ENCODE assay signal across 14 cellular contexts in genomic region chr3:124276863-124277515, GRCh38.
DNase-seq lines count a peak whose midpoint lies in the region; ATAC-seq, FAIRE-seq and TF ChIP-seq lines count a peak whose summit lies in the region.
"Had no signal": no experiment of that assay in that cellular context is flagged by ENCODE, and none has a peak within 500 bp of the region (broad histone marks: within the 10 kb centered on the region; RNA-seq: fewer than 3 reads in every experiment).

No MANE protein-coding gene starts in this region.

- in situ Hi-C loops in HepG2 (cut with HindIII; ENCODE audit: extremely low pct_ligation_motif_present, low pct_unique_long_range_greater_than_20kb) = no loop called here

- CTCF ChIA-PET in HepG2 (lab: Yijun Ruan, JAX; ENCODE audit: low intra/inter-chr PET ratio, low total read pairs) (no interaction called here), RWPE1 (lab: Yijun Ruan, JAX) (no interaction called here)

- H3K4me1 ChIP-seq in esophagus (ENCODE audit: control insufficient read depth in 2 of 2, insufficient read depth in 2 of 2, low read length in 1 of 2) = peaks cover 0 to 11% of the 10 kb centered on the region in 2 donors
- no peaks in the 10 kb centered on the region for H3K4me1 ChIP-seq in HepG2 (ENCODE audit: insufficient read depth, low read length)
- peaks cover 23% of the 10 kb centered on the region for H3K4me1 ChIP-seq in rectal smooth muscle tissue (ENCODE audit: control insufficient read depth, insufficient read depth, low read length)
- H3K4me1 ChIP-seq in uterus = peaks cover 10 to 51% of the 10 kb centered on the region in 2 donors

- TF ChIP-seq POLR2A in HepG2 (IDR thresholded peaks at IDR 0.05; ENCODE audit: insufficient read depth in 1 of 2, low read depth in 2 of 2, low read length in 2 of 2) (no peak), uterus (IDR thresholded peaks at IDR 0.05) (peak in 1 of 2 donors; percentile 30), GM12892 (IDR thresholded peaks at IDR 0.05; ENCODE audit: low read depth, low read length) (no peak)

- H3K9ac ChIP-seq in HepG2 (ENCODE audit: insufficient read depth, low read depth, low read length) (no peak overlapping the region), rectal smooth muscle tissue (ENCODE audit: low read length) (no peak overlapping the region)

- no peaks in the 10 kb centered on the region for H4K20me1 ChIP-seq in HepG2 (ENCODE audit: insufficient read depth, low read length)

- TF ChIP-seq EP300 in HepG2 (IDR thresholded peaks at IDR 0.05; ENCODE audit: low read depth in 2 of 2, low read length in 2 of 2) (no peak), HepG2 (CRISPR knock-in tag; IDR thresholded peaks at IDR 0.05; ENCODE audit: borderline replicate concordance) (no peak)

- 78% methylated on average over 13 of the region's 13 CpGs for WGBS in esophagus, 2 donors
- WGBS in HepG2 (ENCODE audit: low lambda C conversion rate) = 13% methylated on average over 8 of the region's 13 CpGs

- intact Hi-C loops in HepG2 (cut with micrococcal nuclease; ENCODE audit: unreplicated experiment) = no loop called here
- intact Hi-C loops in uterus (cut with DNase I; ENCODE audit: low total_unique reads) = no loop called here

- no peak for ATAC-seq in HepG2
- ATAC-seq in GM18511 (IDR thresholded peaks at IDR 0.05; ENCODE audit: unreplicated experiment) = no peak
- ATAC-seq: PC-3 had no signal

- H3K4me3 ChIP-seq in esophagus (ENCODE audit: low read depth in 1 of 2, low read length in 2 of 2) = no peak overlapping the region
- H3K4me3 ChIP-seq in HepG2 (replicated peaks in 1 of 3; ENCODE audit: insufficient read depth in 1 of 3, low read depth in 2 of 3, low read length in 3 of 3) = no peak overlapping the region
- no peak overlapping the region for H3K4me3 ChIP-seq in rectal smooth muscle tissue (ENCODE audit: low read length)
- H3K4me3 ChIP-seq in uterus = no peak overlapping the region

- H3K9me3 ChIP-seq in esophagus (ENCODE audit: control insufficient read depth in 2 of 2, insufficient read depth in 1 of 2, low read depth in 1 of 2, low read length in 1 of 2) (no peaks in the 10 kb centered on the region), HepG2 (ENCODE audit: low read length) (no peaks in the 10 kb centered on the region), uterus (no peaks in the 10 kb centered on the region)

- H3K27me3 ChIP-seq in esophagus (ENCODE audit: control insufficient read depth in 1 of 2, insufficient read depth in 2 of 2, low read length in 2 of 2) (peaks cover 0 to 3% of the 10 kb centered on the region in 2 donors), HepG2 (ENCODE audit: control insufficient read depth in 1 of 2, insufficient read depth in 2 of 2, low read length in 2 of 2) (0 out of 5 replicates have a peak, but pooled peaks cover 0 to 3% of the 10 kb centered on the region in 2 experiments), rectal smooth muscle tissue (ENCODE audit: control insufficient read depth, insufficient read depth, low read length) (no peaks in the 10 kb centered on the region), uterus (no peaks in the 10 kb centered on the region)

- no peak for TF ChIP-seq RAD21 in HepG2 (CRISPR knock-in tag; IDR thresholded peaks at IDR 0.05)

- H3K36me3 ChIP-seq in esophagus (ENCODE audit: control insufficient read depth in 2 of 2, insufficient read depth in 2 of 2, low read length in 1 of 2) (no peaks in the 10 kb centered on the region), HepG2 (replicated peaks in 1 of 2; ENCODE audit: control insufficient read depth in 1 of 2, insufficient read depth in 2 of 2, low read length in 2 of 2) (no peaks in the 10 kb centered on the region), rectal smooth muscle tissue (ENCODE audit: control insufficient read depth, insufficient read depth, low read length) (no peaks in the 10 kb centered on the region), uterus (no peaks in the 10 kb centered on the region)
- H3K36me3 ChIP-seq: brain microvascular endothelial cell had no signal

- H2AFZ ChIP-seq in HepG2 (ENCODE audit: low read length) = no peak overlapping the region

- no peak overlapping the region for H3K4me2 ChIP-seq in HepG2 (ENCODE audit: low read depth, low read length)

- no peak for DNase-seq in HepG2 (ENCODE audit: low spot score)
- DNase-seq in uterus = peak in 1 of 2 donors; percentile 75
- DNase-seq in GM12892 (ENCODE audit: insufficient read length) = no peak
- DNase-seq in RWPE1 (ENCODE audit: low spot score) = no peak
- DNase-seq: activated gamma-delta T cell treated with Interleukin-2 at 50 U/mL for 16 hours; brain microvascular endothelial cell; NCI-H187 treated with DMSO at 0.1 percent for 48 hours; NCI-H526; PC-3; stimulated activated CD4-positive, alpha-beta T cell treated with anti-CD3 and anti-CD28 coated beads, Interleukin-12 subunit alpha, Interleukin-12 subunit beta, amount 100 ng/mL, for 4 hours had no signal

- no peaks in the 10 kb centered on the region for H3K79me2 ChIP-seq in HepG2 (ENCODE audit: insufficient read depth, low read length)

- H3K27ac ChIP-seq in esophagus (ENCODE audit: low read depth in 2 of 2, low read length in 1 of 2) (peak overlapping the region; percentile 62 to 67), HepG2 (ENCODE audit: extremely low read length, insufficient read depth, low read length) (no peak overlapping the region), rectal smooth muscle tissue (ENCODE audit: low read depth, low read length) (peak overlapping the region; percentile 45), uterus (peak overlapping the region; percentile 78 to 79), RWPE1 (no peak overlapping the region)
- H3K27ac ChIP-seq: brain microvascular endothelial cell, VCaP had no signal

- no peak for FAIRE-seq in HepG2 (lab: Jason Lieb, UNC)
- no peak for FAIRE-seq in GM12892 (lab: Jason Lieb, UNC)

- POLR2A ChIA-PET in HepG2 (lab: Yijun Ruan, JAX) (no interaction called here), RWPE1 (lab: Yijun Ruan, JAX; ENCODE audit: low non-redundant PET) (no interaction called here)

- no TSS peak for BruUV-seq in HepG2 (replicated peaks; lab: Mats Ljungman, UMichigan)

- no peak for TF ChIP-seq CTCF in HepG2 (CRISPR knock-in tag; IDR thresholded peaks at IDR 0.05)
- TF ChIP-seq CTCF in uterus (IDR thresholded peaks at IDR 0.05) = no peak
- no peak for TF ChIP-seq CTCF in RWPE1 (conservative IDR thresholded peaks at IDR 0.05; ENCODE audit: low read depth)

TF ChIP-seq in HepG2, 621 proteins besides CTCF, POLR2A, EP300 and RAD21:
- no peak for TF ChIP-seq ZNF382 (CRISPR knock-in tag; IDR thresholded peaks at IDR 0.05; ENCODE audit: borderline replicate concordance)
- TF ChIP-seq MNT (IDR thresholded peaks at IDR 0.05) = peak; percentile 85

Comparison
In these comparisons a context has a peak if more than half of its experiments do, and no peak if none do; other contexts are left out.
1. H3K27ac ChIP-seq: peak in esophagus (2 of 2), rectal smooth muscle tissue (single experiment) and uterus (2 of 2); none in HepG2 (single experiment) and RWPE1 (single experiment).